ENCODE assay signal across 8 cellular contexts in the genomic region with DNA sequence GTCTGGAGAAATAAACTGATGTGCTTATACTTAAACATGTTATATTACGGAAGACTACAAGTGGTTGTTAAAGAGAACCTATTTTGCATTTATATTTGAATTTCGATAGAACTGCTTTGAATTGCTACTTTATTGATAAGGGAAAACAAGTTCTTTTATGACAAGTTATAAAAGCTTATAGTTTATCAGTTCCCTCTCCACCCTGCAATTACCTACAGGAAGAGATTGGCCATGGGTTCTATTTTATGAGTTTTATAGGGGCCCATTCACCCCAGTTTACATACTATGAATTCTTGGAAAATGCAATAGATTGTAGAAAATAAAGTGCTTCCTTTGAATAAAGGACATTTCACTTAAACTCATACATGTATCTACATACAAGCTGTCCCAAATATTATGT.
"Had no signal": no experiment of that assay in that cellular context is flagged by ENCODE, and none has a peak within 500 bp of the region (broad histone marks: within the 10 kb centered on the region; RNA-seq: fewer than 3 reads in every experiment).

No MANE protein-coding gene starts in this region.

- ATAC-seq: GM23338, K562 had no signal

- H3K4me3 ChIP-seq: GM23338, K562 had no signal

- DNase-seq: H9, HCEC 1CT, IMR-90 had no signal

- H3K4me2 ChIP-seq: GM23338 had no signal

- FAIRE-seq: H1, H54, HTR-8/SVneo, K562 had no signal

- H2AFZ ChIP-seq: GM23338 had no signal
